ENCODE assay signal across 8 cellular contexts in the genomic region with DNA sequence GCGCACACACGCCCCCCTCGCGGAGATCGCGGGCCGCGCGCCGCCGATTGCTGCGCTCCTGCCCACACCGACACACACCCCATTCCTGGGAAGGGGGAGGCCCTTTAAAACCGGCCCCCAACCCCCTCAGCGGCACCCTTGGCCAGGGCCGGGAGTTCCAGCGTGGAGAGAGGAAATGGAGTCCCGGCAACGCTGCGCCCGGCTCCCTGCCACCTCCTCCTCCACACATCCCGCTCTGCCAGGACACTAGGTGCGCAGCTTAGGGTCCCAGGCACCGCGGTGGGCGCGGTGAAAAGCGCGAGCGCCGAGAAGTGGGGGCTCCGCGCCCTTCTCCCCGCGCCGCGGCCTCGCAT. TPM values are rescaled to one million over a fixed set of nuclear protein-coding genes. Genes with fewer than 3 reads are reported as not detected.
DNase-seq lines count a peak whose midpoint lies in the region; ATAC-seq and TF ChIP-seq lines count a peak whose summit lies in the region.

No MANE protein-coding gene starts in this region.

- peak overlapping the region; percentile 93 for H3K9ac ChIP-seq in smooth muscle cell (ENCODE audit: low read depth)

- ATAC-seq in HG02981 (IDR thresholded peaks at IDR 0.05; ENCODE audit: unreplicated experiment) = peak; percentile 17
- peak; percentile 12 for ATAC-seq in activated CD8-positive, alpha-beta T cell treated with anti-CD3 and anti-CD28 coated beads, Interleukin-2, amount 10 ng/mL, durations not matched to agents 7 days and 5 days

- peaks cover 12% of the 10 kb centered on the region for H3K4me1 Mint-ChIP-seq in activated naive CD4-positive, alpha-beta T cell treated with anti-CD3 and anti-CD28 coated beads, Interleukin-2, amount 50 U/mL, for 24 hours
- peaks cover 18% of the 10 kb centered on the region for H3K4me1 Mint-ChIP-seq in activated CD8-positive, alpha-beta T cell treated with anti-CD3 and anti-CD28 coated beads, Interleukin-2, amount 10 ng/mL, durations not matched to agents 7 days and 5 days (ENCODE audit: low read depth)

- peaks cover 34% of the 10 kb centered on the region for H3K4me1 ChIP-seq in hepatocyte (ENCODE audit: insufficient read depth)
- peaks cover 25% of the 10 kb centered on the region for H3K4me1 ChIP-seq in smooth muscle cell (ENCODE audit: low read depth)

- H3K36me3 Mint-ChIP-seq in activated naive CD4-positive, alpha-beta T cell treated with anti-CD3 and anti-CD28 coated beads, Interleukin-2, amount 50 U/mL, for 24 hours = no peaks in the 10 kb centered on the region
- no peaks in the 10 kb centered on the region for H3K36me3 Mint-ChIP-seq in activated CD8-positive, alpha-beta T cell treated with anti-CD3 and anti-CD28 coated beads, Interleukin-2, amount 10 ng/mL, durations not matched to agents 7 days and 5 days (ENCODE audit: low read depth)

- no peak overlapping the region for H3K27ac Mint-ChIP-seq in activated naive CD4-positive, alpha-beta T cell treated with anti-CD3 and anti-CD28 coated beads, Interleukin-2, amount 50 U/mL, for 24 hours
- no peak overlapping the region for H3K27ac Mint-ChIP-seq in activated CD8-positive, alpha-beta T cell treated with anti-CD3 and anti-CD28 coated beads, Interleukin-2, amount 10 ng/mL, durations not matched to agents 7 days and 5 days

- CTCF ChIA-PET in activated CD8-positive, alpha-beta T cell treated with anti-CD3 and anti-CD28 coated beads, Interleukin-2, amount 10 ng/mL, durations not matched to agents 7 days and 5 days (lab: Charles Lee) = interaction anchor here (0.8 to 2.5 kb wide), 8 partner anchors 9 to 584 kb away, joined by 3 to 17 read pairs (median 4); no protein-coding TSS in a partner anchor

- H3K9me3 ChIP-seq in hepatocyte (ENCODE audit: low read depth) (no peaks in the 10 kb centered on the region), smooth muscle cell (replicated peaks; ENCODE audit: low read depth) (no peaks in the 10 kb centered on the region)

- H3K9me3 Mint-ChIP-seq in activated naive CD4-positive, alpha-beta T cell treated with anti-CD3 and anti-CD28 coated beads, Interleukin-2, amount 50 U/mL, for 24 hours = no peaks in the 10 kb centered on the region
- no peaks in the 10 kb centered on the region for H3K9me3 Mint-ChIP-seq in activated CD8-positive, alpha-beta T cell treated with anti-CD3 and anti-CD28 coated beads, Interleukin-2, amount 10 ng/mL, durations not matched to agents 7 days and 5 days (ENCODE audit: insufficient read depth)

- WGBS in hepatocyte (ENCODE audit: low lambda C conversion rate, missing lambda C conversion rate) = under 1% methylated on average over 33 of the region's 38 CpGs
- 1% methylated on average over 36 of the region's 38 CpGs for WGBS in smooth muscle cell (ENCODE audit: low lambda C conversion rate)

- H3K4me3 Mint-ChIP-seq in activated naive CD4-positive, alpha-beta T cell treated with anti-CD3 and anti-CD28 coated beads, Interleukin-2, amount 50 U/mL, for 24 hours = peak overlapping the region; percentile 88
- H3K4me3 Mint-ChIP-seq in activated CD8-positive, alpha-beta T cell treated with anti-CD3 and anti-CD28 coated beads, Interleukin-2, amount 10 ng/mL, durations not matched to agents 7 days and 5 days = peak overlapping the region; percentile 77

- H3K4me2 ChIP-seq in hepatocyte = peak overlapping the region; percentile 94
- peak overlapping the region; percentile 97 for H3K4me2 ChIP-seq in smooth muscle cell

- peaks cover 5% of the 10 kb centered on the region for H3F3A ChIP-seq in smooth muscle cell (ENCODE audit: low read depth)

- H3K27me3 ChIP-seq in hepatocyte (no peaks in the 10 kb centered on the region), smooth muscle cell (ENCODE audit: low read depth) (no peaks in the 10 kb centered on the region)

- peak overlapping the region; percentile 13 for H2AFZ ChIP-seq in hepatocyte
- peak overlapping the region; percentile 71 for H2AFZ ChIP-seq in smooth muscle cell (ENCODE audit: low read depth)

- no peak for DNase-seq in activated naive CD4-positive, alpha-beta T cell treated with Interleukin-2 at 50 U/mL for 16 hours
- DNase-seq in activated CD8-positive, alpha-beta T cell treated with anti-CD3 and anti-CD28 coated beads, Interleukin-2, amount 10 ng/mL, durations not matched to agents 7 days and 5 days = peak; percentile 22
- DNase-seq in hepatocyte (ENCODE audit: low spot score) (no peak), smooth muscle cell (lab: John Stamatoyannopoulos, UW; ENCODE audit: unreplicated experiment) (no peak), NCI-H1417 treated with DMSO at 0.1 percent for 48 hours (lab: John Stamatoyannopoulos, UW) (no peak), globus pallidus (ENCODE audit: low spot score) (no peak)

- H3K27ac ChIP-seq in hepatocyte (peak overlapping the region; percentile 100), smooth muscle cell (ENCODE audit: low read depth) (peak overlapping the region; percentile 82)

- H3K4me3 ChIP-seq in hepatocyte (peak overlapping the region; percentile 90), smooth muscle cell (peak overlapping the region; percentile 97)

- H3K36me3 ChIP-seq in hepatocyte (replicated peaks; ENCODE audit: insufficient read depth, low read depth) (no peaks in the 10 kb centered on the region), smooth muscle cell (ENCODE audit: low read depth) (no peaks in the 10 kb centered on the region)

- H3K79me2 ChIP-seq in hepatocyte = peaks cover 45% of the 10 kb centered on the region
- peaks cover 39% of the 10 kb centered on the region for H3K79me2 ChIP-seq in smooth muscle cell (ENCODE audit: low read depth)

- H4K20me1 ChIP-seq in hepatocyte (ENCODE audit: insufficient read depth, poor library complexity, severe bottlenecking) = peaks cover 13% of the 10 kb centered on the region
- peaks cover 30% of the 10 kb centered on the region for H4K20me1 ChIP-seq in smooth muscle cell (ENCODE audit: low read depth)

- no peaks in the 10 kb centered on the region for H3K27me3 Mint-ChIP-seq in activated naive CD4-positive, alpha-beta T cell treated with anti-CD3 and anti-CD28 coated beads, Interleukin-2, amount 50 U/mL, for 24 hours
- peaks cover 20% of the 10 kb centered on the region for H3K27me3 Mint-ChIP-seq in activated CD8-positive, alpha-beta T cell treated with anti-CD3 and anti-CD28 coated beads, Interleukin-2, amount 10 ng/mL, durations not matched to agents 7 days and 5 days (ENCODE audit: low read depth)

- POLR2A ChIA-PET in activated CD8-positive, alpha-beta T cell treated with anti-CD3 and anti-CD28 coated beads, Interleukin-2, amount 10 ng/mL, durations not matched to agents 7 days and 5 days (lab: Charles Lee) = interaction anchor here (1.0 kb wide), 1 partner anchor 20 kb away, joined by 3 read pairs; no protein-coding TSS in a partner anchor

- H3K9me2 ChIP-seq in hepatocyte (replicated peaks; ENCODE audit: insufficient read depth) = no peaks in the 10 kb centered on the region

- TF ChIP-seq CTCF in hepatocyte (IDR thresholded peaks at IDR 0.05; ENCODE audit: poor library complexity) (no peak), smooth muscle cell (IDR thresholded peaks at IDR 0.05; ENCODE audit: borderline replicate concordance, insufficient read depth, poor library complexity, severe bottlenecking) (no peak)

RNA-seq across cellular contexts. Expression of gene CDC42EP4, which starts 0.4 kb away (rescaled TPM):
- 1 to 10 TPM in 1 of 2 experiments, under 1 TPM in 1; 0.58 to 1.1 TPM for total RNA-seq in activated CD8-positive, alpha-beta T cell treated with anti-CD3 and anti-CD28 coated beads, Interleukin-2, amount 10 ng/mL, durations not matched to agents 7 days and 5 days
- total RNA-seq in hepatocyte (61.2 and 62.4 TPM in 2 replicates), smooth muscle cell (13.4 and 15.1 TPM in 2 replicates)
- polyA plus RNA-seq in hepatocyte (74.5 and 82.7 TPM in 2 replicates), smooth muscle cell (21.2 and 21.4 TPM in 2 replicates)

RNA-seq across cellular contexts. Expression of gene CPSF4L, which starts 49.7 kb away (rescaled TPM):
- total RNA-seq in activated CD8-positive, alpha-beta T cell treated with anti-CD3 and anti-CD28 coated beads, Interleukin-2, amount 10 ng/mL, durations not matched to agents 7 days and 5 days = not detected
- total RNA-seq in hepatocyte = not detected in 2 replicates
- polyA plus RNA-seq in hepatocyte = 0.34 TPM in 1 of 2 replicates, not detected in the other
- not detected in 2 replicates for total RNA-seq in smooth muscle cell
- 0.30 TPM in 1 of 2 replicates, not detected in the other for polyA plus RNA-seq in smooth muscle cell
